ENCODE assay signal across 2 cellular contexts in the genomic region with DNA sequence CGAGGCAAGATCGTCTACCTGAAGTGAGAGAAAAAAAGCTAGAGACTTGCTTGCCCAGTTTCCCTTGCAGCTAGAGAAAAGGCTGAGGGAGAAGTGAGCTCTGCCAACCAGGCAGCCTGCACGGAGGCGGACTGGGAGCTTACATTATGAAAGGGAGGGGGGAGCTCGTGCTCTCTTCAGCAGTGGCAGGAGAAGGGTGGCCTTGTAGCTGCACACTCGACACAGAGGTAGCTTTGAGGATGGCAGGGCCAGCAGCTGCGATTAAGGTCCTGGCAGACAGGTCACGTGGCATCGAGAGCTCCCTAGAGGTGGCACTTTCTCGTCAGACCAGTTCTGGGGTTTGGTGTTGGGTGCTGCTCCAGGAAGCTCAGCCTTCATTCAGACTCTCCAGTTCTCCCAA.
TF ChIP-seq lines count a peak whose summit lies in the region.

No MANE protein-coding gene starts in this region.

TF ChIP-seq in GM12878, 131 proteins besides CTCF, POLR2A, EP300 and RAD21:
- TF ChIP-seq, protein P1, sequence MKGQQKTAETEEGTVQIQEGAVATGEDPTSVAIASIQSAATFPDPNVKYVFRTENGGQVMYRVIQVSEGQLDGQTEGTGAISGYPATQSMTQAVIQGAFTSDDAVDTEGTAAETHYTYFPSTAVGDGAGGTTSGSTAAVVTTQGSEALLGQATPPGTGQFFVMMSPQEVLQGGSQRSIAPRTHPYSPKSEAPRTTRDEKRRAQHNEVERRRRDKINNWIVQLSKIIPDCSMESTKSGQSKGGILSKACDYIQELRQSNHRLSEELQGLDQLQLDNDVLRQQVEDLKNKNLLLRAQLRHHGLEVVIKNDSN (IDR thresholded peaks at IDR 0.05; ENCODE audit: borderline replicate concordance, extremely low read length, insufficient read depth, low read depth, low read length) = peak; percentile 19
- TF ChIP-seq SREBF2 (IDR thresholded peaks at IDR 0.05; ENCODE audit: low read length) (no peak), JUND (IDR thresholded peaks at IDR 0.05; ENCODE audit: low read depth, low read length) (no peak)

TF ChIP-seq in HepG2, 621 proteins besides CTCF, POLR2A, EP300 and RAD21:
- TF ChIP-seq ZNF296 (CRISPR knock-in tag; conservative IDR thresholded peaks at IDR 0.05) = no peak
- no peak for TF ChIP-seq ZNF766 (CRISPR knock-in tag; IDR thresholded peaks at IDR 0.05; ENCODE audit: borderline replicate concordance)
- TF ChIP-seq ZNF616 (CRISPR knock-in tag; IDR thresholded peaks at IDR 0.05; ENCODE audit: low read depth) = no peak
- TF ChIP-seq MTA1 (CRISPR knock-in tag; IDR thresholded peaks at IDR 0.05; ENCODE audit: borderline replicate concordance) = no peak
- no peak for TF ChIP-seq ZNF747 (CRISPR knock-in tag; IDR thresholded peaks at IDR 0.05; ENCODE audit: borderline replicate concordance)
- no peak for TF ChIP-seq CEBPG (CRISPR knock-in tag; IDR thresholded peaks at IDR 0.05)
- no peak for TF ChIP-seq FOXP1 (IDR thresholded peaks at IDR 0.05)
- no peak for TF ChIP-seq FOXP1 (CRISPR knock-in tag; IDR thresholded peaks at IDR 0.05)
- TF ChIP-seq, protein P2, sequence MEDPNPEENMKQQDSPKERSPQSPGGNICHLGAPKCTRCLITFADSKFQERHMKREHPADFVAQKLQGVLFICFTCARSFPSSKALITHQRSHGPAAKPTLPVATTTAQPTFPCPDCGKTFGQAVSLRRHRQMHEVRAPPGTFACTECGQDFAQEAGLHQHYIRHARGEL (CRISPR knock-in tag; IDR thresholded peaks at IDR 0.05) = no peak
TF ChIP-seq in HepG2: peak in this region for 0.
